1 cellular context compared by ENCODE assay signal in genomic region chr15:31221936-31222515, GRCh38.
TF ChIP-seq lines count a peak whose summit lies in the region.

No MANE protein-coding gene starts in this region.

TF ChIP-seq in GM23338, 12 proteins besides CTCF, POLR2A, EP300 and RAD21 (continued from another document):
- TF ChIP-seq REST (IDR thresholded peaks at IDR 0.05; ENCODE audit: unreplicated experiment) (no peak), NANOG (IDR thresholded peaks at IDR 0.05; ENCODE audit: borderline replicate concordance) (no peak), ZNF331 (CRISPR knock-in tag; IDR thresholded peaks at IDR 0.05; ENCODE audit: low read depth) (no peak)
